In genomic region chr22:40177738-40178416, GRCh38 we compare ENCODE assay signal across 1 cellular context.
TF ChIP-seq lines count a peak whose summit lies in the region.

TNRC6B (plus strand) TSS chr22:40177925; CDS start chr22:40178136, 211 bp downstream.

TF ChIP-seq in A549, 52 proteins besides CTCF, POLR2A, EP300 and RAD21 (continued from another document):
- TF ChIP-seq TFCP2L1 (CRISPR knock-in tag; IDR thresholded peaks at IDR 0.05) = 0 out of 2 replicates have a peak, but pooled peaks have one; percentile 23
- peak in 1 of 2 experiments; percentile 42; a peak in 1 of 4 replicates for TF ChIP-seq CEBPB (IDR thresholded peaks at IDR 0.05)
- peak; percentile 65; the same call in 1 of the 2 replicates for TF ChIP-seq FOSB (CRISPR knock-in tag; IDR thresholded peaks at IDR 0.05)
- TF ChIP-seq CHD2 (IDR thresholded peaks at IDR 0.05; ENCODE audit: low read length, partially characterized antibody) = no peak
- TF ChIP-seq HOXA7 (CRISPR knock-in tag; IDR thresholded peaks at IDR 0.05) = no peak
- no peak for TF ChIP-seq MAFK (IDR thresholded peaks at IDR 0.05; ENCODE audit: partially characterized antibody)
- TF ChIP-seq HOXB5 (CRISPR knock-in tag; IDR thresholded peaks at IDR 0.05) = 0 out of 2 replicates have a peak, but pooled peaks have one; percentile 39
- no peak for TF ChIP-seq GATA3 (IDR thresholded peaks at IDR 0.05; ENCODE audit: borderline replicate concordance)
- no peak for TF ChIP-seq E2F6 (IDR thresholded peaks at IDR 0.05; ENCODE audit: borderline replicate concordance, low read depth)
- no peak for TF ChIP-seq MYC (IDR thresholded peaks at IDR 0.05; ENCODE audit: borderline replicate concordance, low read length)
- no peak for TF ChIP-seq HOXB13 (CRISPR knock-in tag; IDR thresholded peaks at IDR 0.05; ENCODE audit: low read depth)
- TF ChIP-seq FOXS1 (CRISPR knock-in tag; IDR thresholded peaks at IDR 0.05) = no peak
- no peak for TF ChIP-seq KDM5A (IDR thresholded peaks at IDR 0.05)
- TF ChIP-seq, protein P1, sequence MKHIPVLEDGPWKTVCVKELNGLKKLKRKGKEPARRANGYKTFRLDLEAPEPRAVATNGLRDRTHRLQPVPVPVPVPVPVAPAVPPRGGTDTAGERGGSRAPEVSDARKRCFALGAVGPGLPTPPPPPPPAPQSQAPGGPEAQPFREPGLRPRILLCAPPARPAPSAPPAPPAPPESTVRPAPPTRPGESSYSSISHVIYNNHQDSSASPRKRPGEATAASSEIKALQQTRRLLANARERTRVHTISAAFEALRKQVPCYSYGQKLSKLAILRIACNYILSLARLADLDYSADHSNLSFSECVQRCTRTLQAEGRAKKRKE (CRISPR knock-in tag; IDR thresholded peaks at IDR 0.05; ENCODE audit: low read depth) = no peak
- TF ChIP-seq PHF8 (IDR thresholded peaks at IDR 0.05; ENCODE audit: borderline replicate concordance, low read depth) = peak; percentile 52
- TF ChIP-seq, protein P2, sequence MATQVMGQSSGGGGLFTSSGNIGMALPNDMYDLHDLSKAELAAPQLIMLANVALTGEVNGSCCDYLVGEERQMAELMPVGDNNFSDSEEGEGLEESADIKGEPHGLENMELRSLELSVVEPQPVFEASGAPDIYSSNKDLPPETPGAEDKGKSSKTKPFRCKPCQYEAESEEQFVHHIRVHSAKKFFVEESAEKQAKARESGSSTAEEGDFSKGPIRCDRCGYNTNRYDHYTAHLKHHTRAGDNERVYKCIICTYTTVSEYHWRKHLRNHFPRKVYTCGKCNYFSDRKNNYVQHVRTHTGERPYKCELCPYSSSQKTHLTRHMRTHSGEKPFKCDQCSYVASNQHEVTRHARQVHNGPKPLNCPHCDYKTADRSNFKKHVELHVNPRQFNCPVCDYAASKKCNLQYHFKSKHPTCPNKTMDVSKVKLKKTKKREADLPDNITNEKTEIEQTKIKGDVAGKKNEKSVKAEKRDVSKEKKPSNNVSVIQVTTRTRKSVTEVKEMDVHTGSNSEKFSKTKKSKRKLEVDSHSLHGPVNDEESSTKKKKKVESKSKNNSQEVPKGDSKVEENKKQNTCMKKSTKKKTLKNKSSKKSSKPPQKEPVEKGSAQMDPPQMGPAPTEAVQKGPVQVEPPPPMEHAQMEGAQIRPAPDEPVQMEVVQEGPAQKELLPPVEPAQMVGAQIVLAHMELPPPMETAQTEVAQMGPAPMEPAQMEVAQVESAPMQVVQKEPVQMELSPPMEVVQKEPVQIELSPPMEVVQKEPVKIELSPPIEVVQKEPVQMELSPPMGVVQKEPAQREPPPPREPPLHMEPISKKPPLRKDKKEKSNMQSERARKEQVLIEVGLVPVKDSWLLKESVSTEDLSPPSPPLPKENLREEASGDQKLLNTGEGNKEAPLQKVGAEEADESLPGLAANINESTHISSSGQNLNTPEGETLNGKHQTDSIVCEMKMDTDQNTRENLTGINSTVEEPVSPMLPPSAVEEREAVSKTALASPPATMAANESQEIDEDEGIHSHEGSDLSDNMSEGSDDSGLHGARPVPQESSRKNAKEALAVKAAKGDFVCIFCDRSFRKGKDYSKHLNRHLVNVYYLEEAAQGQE (IDR thresholded peaks at IDR 0.05) = no peak
- no peak for TF ChIP-seq ZSCAN20 (CRISPR knock-in tag; IDR thresholded peaks at IDR 0.05)
- no peak for TF ChIP-seq MAZ (IDR thresholded peaks at IDR 0.05; ENCODE audit: borderline replicate concordance, low read depth, low read length)
- no peak for TF ChIP-seq JUNB (IDR thresholded peaks at IDR 0.05)
- no peak for TF ChIP-seq NFE2L2 (conservative IDR thresholded peaks at IDR 0.05; ENCODE audit: low read length)
- no peak for TF ChIP-seq NPAS2 (CRISPR knock-in tag; IDR thresholded peaks at IDR 0.05; ENCODE audit: borderline replicate concordance)
- TF ChIP-seq, protein P3, sequence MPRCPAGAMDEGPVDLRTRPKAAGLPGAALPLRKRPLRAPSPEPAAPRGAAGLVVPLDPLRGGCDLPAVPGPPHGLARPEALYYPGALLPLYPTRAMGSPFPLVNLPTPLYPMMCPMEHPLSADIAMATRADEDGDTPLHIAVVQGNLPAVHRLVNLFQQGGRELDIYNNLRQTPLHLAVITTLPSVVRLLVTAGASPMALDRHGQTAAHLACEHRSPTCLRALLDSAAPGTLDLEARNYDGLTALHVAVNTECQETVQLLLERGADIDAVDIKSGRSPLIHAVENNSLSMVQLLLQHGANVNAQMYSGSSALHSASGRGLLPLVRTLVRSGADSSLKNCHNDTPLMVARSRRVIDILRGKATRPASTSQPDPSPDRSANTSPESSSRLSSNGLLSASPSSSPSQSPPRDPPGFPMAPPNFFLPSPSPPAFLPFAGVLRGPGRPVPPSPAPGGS (IDR thresholded peaks at IDR 0.05) = peak; percentile 87; the same call in 2 of the 3 replicates
- no peak for TF ChIP-seq CBX8 (IDR thresholded peaks at IDR 0.05)
- no peak for TF ChIP-seq EHF (CRISPR knock-in tag; IDR thresholded peaks at IDR 0.05)
- 0 out of 2 replicates have a peak, but pooled peaks have one; percentile 27 for TF ChIP-seq ZNF302 (CRISPR knock-in tag; IDR thresholded peaks at IDR 0.05)
- TF ChIP-seq BHLHE40 (IDR thresholded peaks at IDR 0.05; ENCODE audit: low read depth, low read length) = no peak
- no peak for TF ChIP-seq SMC3 (IDR thresholded peaks at IDR 0.05)
- TF ChIP-seq RFX5 (IDR thresholded peaks at IDR 0.05) = no peak
